17 cellular contexts compared by ENCODE assay signal in genomic region chr18:3919396-3920061, GRCh38.
A peak's percentile ranks its signal among the peaks of the same experiment; 100 is the strongest.
DNase-seq lines count a peak whose midpoint lies in the region; ATAC-seq, FAIRE-seq and TF ChIP-seq lines count a peak whose summit lies in the region.
"Had no signal": no experiment of that assay in that cellular context is flagged by ENCODE, and none has a peak within 500 bp of the region (broad histone marks: within the 10 kb centered on the region; RNA-seq: fewer than 3 reads in every experiment).

No MANE protein-coding gene starts in this region.

- TF ChIP-seq POLR2A in breast epithelium (IDR thresholded peaks at IDR 0.05) (no peak), testis (IDR thresholded peaks at IDR 0.05) (no peak)

- no TSS peak for BruUV-seq in mammary epithelial cell (replicated peaks; lab: Mats Ljungman, UMichigan)

- no peaks in the 10 kb centered on the region for H4K20me1 ChIP-seq in mammary epithelial cell (ENCODE audit: insufficient read depth, low read length)
- H4K20me1 ChIP-seq: BLaER1 had no signal

- H3K4me3 ChIP-seq in mammary epithelial cell (replicated peaks in 1 of 3; ENCODE audit: insufficient read depth in 1 of 3, low read depth in 2 of 3, low read length in 3 of 3) (no peak overlapping the region), breast epithelium (no peak overlapping the region), bronchial epithelial cell (ENCODE audit: low read depth, low read length) (no peak overlapping the region), left ventricle myocardium inferior (no peak overlapping the region), testis (no peak overlapping the region)
- H3K4me3 ChIP-seq: BLaER1, GM12878 had no signal

- peaks cover 16% of the 10 kb centered on the region for H3K4me1 ChIP-seq in mammary epithelial cell (ENCODE audit: insufficient read depth, low read length)
- no peaks in the 10 kb centered on the region for H3K4me1 ChIP-seq in breast epithelium
- peaks cover 31% of the 10 kb centered on the region for H3K4me1 ChIP-seq in left ventricle myocardium inferior
- H3K4me1 ChIP-seq in testis, result no peaks in the 10 kb centered on the region

- ATAC-seq in HG02840 (IDR thresholded peaks at IDR 0.05; ENCODE audit: low FRiP score, unreplicated experiment), result no peak
- no peak for ATAC-seq in activated T-helper 17 cell treated with anti-CD3 and anti-CD28 coated beads, Interleukin-2, amount 50 U/mL, for 72 hours (replicated peaks)
- ATAC-seq: GM12878 had no signal

- no peak overlapping the region for H3K4me3 Mint-ChIP-seq in activated T-helper 17 cell treated with anti-CD3 and anti-CD28 coated beads, Interleukin-2, amount 50 U/mL, for 72 hours
- H3K4me3 Mint-ChIP-seq: HFFc6 had no signal

- FAIRE-seq in bronchial epithelial cell (lab: Jason Lieb, UNC), result no peak
- FAIRE-seq: GM12878, GM18507 had no signal

- H3K36me3 ChIP-seq in mammary epithelial cell (ENCODE audit: insufficient read depth, low read length), result no peaks in the 10 kb centered on the region
- no peaks in the 10 kb centered on the region for H3K36me3 ChIP-seq in breast epithelium
- no peaks in the 10 kb centered on the region for H3K36me3 ChIP-seq in bronchial epithelial cell (ENCODE audit: control insufficient read depth, insufficient read depth, low read length)
- no peaks in the 10 kb centered on the region for H3K36me3 ChIP-seq in left ventricle myocardium inferior
- H3K36me3 ChIP-seq in testis (ENCODE audit: low read depth, missing control alignments), result no peaks in the 10 kb centered on the region
- H3K36me3 ChIP-seq: BLaER1 had no signal

- intact Hi-C loops in mammary epithelial cell (cut with micrococcal nuclease) (loop anchor here (5.0 kb wide), 1 partner anchor 68 kb away; no protein-coding TSS in a partner anchor), breast epithelium (cut with DNase I; ENCODE audit: low total_unique reads) (no loop called here), left ventricle myocardium inferior (cut with micrococcal nuclease) (no loop called here), testis (cut with DNase I; ENCODE audit: low total_unique reads) (no loop called here)

- H3K27me3 ChIP-seq in mammary epithelial cell (ENCODE audit: insufficient read depth, low read length) (no peaks in the 10 kb centered on the region), breast epithelium (no peaks in the 10 kb centered on the region), bronchial epithelial cell (ENCODE audit: control insufficient read depth, insufficient read depth, low read length) (no peaks in the 10 kb centered on the region), left ventricle myocardium inferior (ENCODE audit: low read depth) (no peaks in the 10 kb centered on the region), testis (no peaks in the 10 kb centered on the region)
- H3K27me3 ChIP-seq: BLaER1 had no signal

- H3K27me3 Mint-ChIP-seq in activated T-helper 17 cell treated with anti-CD3 and anti-CD28 coated beads, Interleukin-2, amount 50 U/mL, for 72 hours, result peaks cover 20% of the 10 kb centered on the region

- in situ Hi-C loops in mammary epithelial cell (cut with MboI; ENCODE audit: low sequenced_read_pairs in 2 of 2), result no loop called here

- no peaks in the 10 kb centered on the region for H3K36me3 Mint-ChIP-seq in activated T-helper 17 cell treated with anti-CD3 and anti-CD28 coated beads, Interleukin-2, amount 50 U/mL, for 72 hours (ENCODE audit: low read depth)

- peak overlapping the region; percentile 12 for H3K4me2 ChIP-seq in mammary epithelial cell (ENCODE audit: insufficient read depth, low read depth, low read length)
- H3K4me2 ChIP-seq: BLaER1 had no signal

- H2AFZ ChIP-seq in mammary epithelial cell (ENCODE audit: low read depth, low read length), result peak overlapping the region; percentile 34

- dilution Hi-C loops in mammary epithelial cell (cut with HindIII; ENCODE audit: low sequenced_read_pairs), result no loop called here

- DNase-seq in mammary epithelial cell, result peak; percentile 42
- DNase-seq in breast epithelium (ENCODE audit: low spot score in 2 of 2), result no peak
- DNase-seq in bronchial epithelial cell (ENCODE audit: low read depth), result peak; percentile 71
- DNase-seq in left ventricle myocardium inferior, result no peak
- DNase-seq in testis, result peak; percentile 37
- no peak for DNase-seq in AG20443 (ENCODE audit: low spot score)
- DNase-seq: AML-193, Calu3, DMS79, HCEC 1CT, HFFc6 had no signal

- no peaks in the 10 kb centered on the region for H3K4me1 Mint-ChIP-seq in activated T-helper 17 cell treated with anti-CD3 and anti-CD28 coated beads, Interleukin-2, amount 50 U/mL, for 72 hours

- H3K9me3 Mint-ChIP-seq in activated T-helper 17 cell treated with anti-CD3 and anti-CD28 coated beads, Interleukin-2, amount 50 U/mL, for 72 hours, result no peaks in the 10 kb centered on the region
- H3K9me3 Mint-ChIP-seq: HFFc6 had no signal

- H3K9me3 ChIP-seq in mammary epithelial cell (replicated peaks; ENCODE audit: insufficient read depth, low read length), result no peaks in the 10 kb centered on the region
- no peaks in the 10 kb centered on the region for H3K9me3 ChIP-seq in breast epithelium
- H3K9me3 ChIP-seq in left ventricle myocardium inferior (replicated peaks), result no peaks in the 10 kb centered on the region
- H3K9me3 ChIP-seq in testis, result no peaks in the 10 kb centered on the region
- H3K9me3 ChIP-seq: BLaER1 had no signal

- CTCF ChIA-PET in mammary epithelial cell (lab: Charles Lee; ENCODE audit: low non-redundant PET), result interaction anchor here (0.5 to 0.8 kb wide), 2 partner anchors 10 to 18 kb away, joined by 3 read pairs; no protein-coding TSS in a partner anchor

- H3K27ac ChIP-seq in mammary epithelial cell (ENCODE audit: insufficient read depth, low read depth, low read length), result no peak overlapping the region
- no peak overlapping the region for H3K27ac ChIP-seq in breast epithelium
- peak overlapping the region; percentile 31 for H3K27ac ChIP-seq in left ventricle myocardium inferior (replicated peaks)
- H3K27ac ChIP-seq in testis, result peak overlapping the region in 1 of 2 donors; percentile 11
- H3K27ac ChIP-seq: 22Rv1, BLaER1 had no signal

- no peak overlapping the region for H3K9ac ChIP-seq in mammary epithelial cell (ENCODE audit: insufficient read depth, low read length)
- H3K9ac ChIP-seq: BLaER1 had no signal

- 95% methylated on average over 2 of the region's 2 CpGs for WGBS in mammary epithelial cell (ENCODE audit: low coverage, missing lambda C conversion rate)
- 75% methylated on average over 2 of the region's 2 CpGs for WGBS in testis, 2 donors

- TF ChIP-seq CTCF in mammary epithelial cell (conservative IDR thresholded peaks at IDR 0.05 in 1 of 2, IDR thresholded peaks at IDR 0.05 in 1 of 2; ENCODE audit: extremely low read depth in 1 of 2, insufficient read depth in 1 of 2, low read depth in 1 of 2, low read length in 2 of 2), result no peak
- no peak for TF ChIP-seq CTCF in breast epithelium (IDR thresholded peaks at IDR 0.05)
- TF ChIP-seq CTCF in bronchial epithelial cell (IDR thresholded peaks at IDR 0.05; ENCODE audit: insufficient read depth, low read length, severe bottlenecking), result no peak
- TF ChIP-seq CTCF in left ventricle myocardium inferior (IDR thresholded peaks at IDR 0.05; ENCODE audit: borderline replicate concordance), result no peak
- TF ChIP-seq CTCF in testis (IDR thresholded peaks at IDR 0.05), result no peak

- H3K27ac Mint-ChIP-seq in activated T-helper 17 cell treated with anti-CD3 and anti-CD28 coated beads, Interleukin-2, amount 50 U/mL, for 72 hours, result no peak overlapping the region
- H3K27ac Mint-ChIP-seq: HFFc6 had no signal

- no peaks in the 10 kb centered on the region for H3K79me2 ChIP-seq in mammary epithelial cell (ENCODE audit: insufficient read depth, low read length)

Comparison
In these comparisons a context has a peak if more than half of its experiments do, and no peak if none do; other contexts are left out.
1. DNase-seq: peak in mammary epithelial cell (single experiment), bronchial epithelial cell (single experiment) and testis (single experiment); none in breast epithelium (0 of 2), left ventricle myocardium inferior (single experiment) and AG20443 (single experiment).